Comparison of ENCODE assay signal across 17 cellular contexts in genomic region chr14:67453575-67454300, GRCh38. TPM values are rescaled to one million over a fixed set of nuclear protein-coding genes. Genes with fewer than 3 reads are reported as not detected.
"Had no signal": no experiment of that assay in that cellular context is flagged by ENCODE, and none has a peak within 500 bp of the region (broad histone marks: within the 10 kb centered on the region; RNA-seq: fewer than 3 reads in every experiment).

No MANE protein-coding gene starts in this region.

- H3K4me1 Mint-ChIP-seq: activated CD4-positive, alpha-beta T cell treated with anti-CD3 and anti-CD28 coated beads, Interleukin-2, amount 10 ng/mL, durations not matched to agents 7 days and 5 days; central memory CD8-positive, alpha-beta T cell had no signal

- H3K4me1 ChIP-seq: neural progenitor cell had no signal

- H3K36me3 ChIP-seq: neural progenitor cell had no signal

- DNase-seq: activated CD4-positive, alpha-beta T cell treated with anti-CD3 and anti-CD28 coated beads, Interleukin-2, amount 10 ng/mL, durations not matched to agents 7 days and 5 days; activated CD4-positive, CD25-positive, alpha-beta regulatory T cell; activated CD8-positive, alpha-beta memory T cell treated with anti-CD3 and anti-CD28 coated beads for 24 hours; activated gamma-delta T cell treated with Interleukin-2 at 50 U/mL for 16 hours; dermis blood vessel endothelial cell; midbrain; stimulated activated CD4-positive, alpha-beta T cell treated with anti-CD3 and anti-CD28 coated beads, Interleukin-12 subunit alpha, Interleukin-12 subunit beta, amount 100 ng/mL, for 4 hours; stimulated activated CD4-positive, alpha-beta T cell treated with anti-CD3 and anti-CD28 coated beads, Interleukin-2, amount 100 ng/mL, for 24 hours had no signal

- H3K79me2 ChIP-seq: parathyroid adenoma had no signal

- ATAC-seq: left colon had no signal

- H3K4me2 ChIP-seq: neural progenitor cell had no signal

- H3K27me3 ChIP-seq: neural progenitor cell had no signal

- H3K9me3 Mint-ChIP-seq: central memory CD8-positive, alpha-beta T cell; T-helper 2 cell treated with Interferon-gamma antibody and Interleukin-4, amounts not matched to agents 5 μg/mL and 100 μg/mL, for 36 hours had no signal

- H2AFZ ChIP-seq: neural progenitor cell, parathyroid adenoma had no signal

- H3K36me3 Mint-ChIP-seq: brain had no signal

- H3K27ac Mint-ChIP-seq: activated CD4-positive, alpha-beta T cell treated with anti-CD3 and anti-CD28 coated beads, Interleukin-2, amount 10 ng/mL, durations not matched to agents 7 days and 5 days; activated naive CD8-positive, alpha-beta T cell; neural progenitor cell; T-helper 2 cell treated with Interferon-gamma antibody and Interleukin-4, amounts not matched to agents 5 μg/mL and 100 μg/mL, for 36 hours had no signal

- H3K27ac ChIP-seq: neural progenitor cell, parathyroid adenoma had no signal

- H3K4me3 ChIP-seq: neural progenitor cell had no signal

- FAIRE-seq: islet of Langerhans had no signal

- H3K4me3 Mint-ChIP-seq: activated CD4-positive, alpha-beta T cell treated with anti-CD3 and anti-CD28 coated beads, Interleukin-2, amount 10 ng/mL, durations not matched to agents 7 days and 5 days; activated naive CD8-positive, alpha-beta T cell; brain; central memory CD8-positive, alpha-beta T cell; neural progenitor cell; T-helper 2 cell treated with Interferon-gamma antibody and Interleukin-4, amounts not matched to agents 5 μg/mL and 100 μg/mL, for 36 hours had no signal

- H3K27me3 Mint-ChIP-seq: activated CD4-positive, alpha-beta T cell treated with anti-CD3 and anti-CD28 coated beads, Interleukin-2, amount 10 ng/mL, durations not matched to agents 7 days and 5 days had no signal

RNA-seq across cellular contexts. Expression of gene PLEK2, which starts 41.8 kb away (rescaled TPM):
- total RNA-seq: myocyte had no signal
